Comparison of ENCODE assay signal across 2 cellular contexts in genomic region chr14:49767473-49768300, GRCh38.
TF ChIP-seq lines count a peak whose summit lies in the region.

KLHDC2 (plus strand) TSS chr14:49768153; CDS start chr14:49768469, 316 bp downstream.

TF ChIP-seq in A549, 52 proteins besides CTCF, POLR2A, EP300 and RAD21 (continued from another document and continues in another):
- TF ChIP-seq PHF8 (IDR thresholded peaks at IDR 0.05; ENCODE audit: borderline replicate concordance, low read depth), result peak; percentile 60; the same call in 1 of the 2 replicates
- no peak for TF ChIP-seq KDM5A (IDR thresholded peaks at IDR 0.05)
- 0 out of 2 replicates have a peak, but pooled peaks have one; percentile 5 for TF ChIP-seq REST (IDR thresholded peaks at IDR 0.05)
- TF ChIP-seq ELK1 (IDR thresholded peaks at IDR 0.05; ENCODE audit: low read depth, low read length), result no peak
- no peak for TF ChIP-seq MYC (IDR thresholded peaks at IDR 0.05; ENCODE audit: borderline replicate concordance, low read length)
- TF ChIP-seq USF2 (IDR thresholded peaks at IDR 0.05), result peak; percentile 38; the same call in 1 of the 2 replicates
- TF ChIP-seq NPAS2 (CRISPR knock-in tag; IDR thresholded peaks at IDR 0.05; ENCODE audit: borderline replicate concordance), result peak; percentile 9; the same call in 1 of the 2 replicates
- no peak for TF ChIP-seq EHMT2 (IDR thresholded peaks at IDR 0.05; ENCODE audit: low read depth)
- TF ChIP-seq ATOH8 (CRISPR knock-in tag; IDR thresholded peaks at IDR 0.05; ENCODE audit: low read depth), result peak; percentile 59; the same call in 1 of the 2 replicates
- TF ChIP-seq HMGXB4 (CRISPR knock-in tag; IDR thresholded peaks at IDR 0.05; ENCODE audit: borderline replicate concordance), result peak; percentile 35; the same call in 1 of the 2 replicates
- TF ChIP-seq BCL3 (IDR thresholded peaks at IDR 0.05), result peak; percentile 60; the same call in 1 of the 3 replicates
- TF ChIP-seq MAX (IDR thresholded peaks at IDR 0.05), result peak; percentile 78
- no peak for TF ChIP-seq NR3C1 (IDR thresholded peaks at IDR 0.05)
- no peak for TF ChIP-seq FOSL2 (IDR thresholded peaks at IDR 0.05)
- TF ChIP-seq FOSL2 (CRISPR knock-in tag; IDR thresholded peaks at IDR 0.05), result no peak
- TF ChIP-seq E2F6 (IDR thresholded peaks at IDR 0.05; ENCODE audit: borderline replicate concordance, low read depth), result peak; percentile 67; the same call in 1 of the 2 replicates

TF ChIP-seq in K562, 482 proteins besides CTCF, POLR2A, EP300 and RAD21 (continued from another document and continues in another):
- TF ChIP-seq ZMIZ1 (IDR thresholded peaks at IDR 0.05; ENCODE audit: low read depth in 2 of 2, low read length in 2 of 2) (peak in 1 of 2 experiments; percentile 24; a peak in 1 of 4 replicates), KDM5B (IDR thresholded peaks at IDR 0.05; ENCODE audit: insufficient replicate concordance, low read depth, low read length) (peak; percentile 64), CXXC5 (CRISPR knock-in tag; IDR thresholded peaks at IDR 0.05) (peak; percentile 84), CBX1 (IDR thresholded peaks at IDR 0.05; ENCODE audit: low read depth) (no peak; the same call in 1 of the 2 replicates), GMEB1 (CRISPR knock-in tag; IDR thresholded peaks at IDR 0.05) (peak; percentile 77), ZNF592 (IDR thresholded peaks at IDR 0.05) (peak; percentile 69; the same call in 1 of the 2 replicates), TFAP4 (CRISPR knock-in tag; IDR thresholded peaks at IDR 0.05; ENCODE audit: borderline replicate concordance) (peak; percentile 69; the same call in 1 of the 2 replicates), PML (IDR thresholded peaks at IDR 0.05; ENCODE audit: low read length) (peak; percentile 30; the same call in 1 of the 2 replicates), NFE2 (IDR thresholded peaks at IDR 0.05; ENCODE audit: low read depth) (0 out of 2 replicates have a peak, but pooled peaks have one; percentile 1), ILK (tag; IDR thresholded peaks at IDR 0.05; ENCODE audit: borderline replicate concordance, low read depth) (no peak), ZNF639 (CRISPR knock-in tag; conservative IDR thresholded peaks at IDR 0.05 in 1 of 2, IDR thresholded peaks at IDR 0.05 in 1 of 2) (peak in 1 of 2 experiments; percentile 57; a peak in 1 of 4 replicates), SMAD4 (CRISPR knock-in tag; conservative IDR thresholded peaks at IDR 0.05) (peak; percentile 74), TAF9B (IDR thresholded peaks at IDR 0.05; ENCODE audit: partially characterized antibody) (no peak), HCFC1 (IDR thresholded peaks at IDR 0.05; ENCODE audit: low read depth, low read length) (peak; percentile 73), ZBTB7A (IDR thresholded peaks at IDR 0.05; ENCODE audit: borderline replicate concordance, control insufficient read depth, low read depth, low read length) (no peak; the same call in 1 of the 2 replicates), ZNF133 (CRISPR knock-in tag; IDR thresholded peaks at IDR 0.05) (no peak), RUNX1 (IDR thresholded peaks at IDR 0.05; ENCODE audit: low read depth) (no peak), ZNF263 (CRISPR knock-in tag; IDR thresholded peaks at IDR 0.05; ENCODE audit: borderline replicate concordance) (peak; percentile 19; the same call in 1 of the 2 replicates), SNIP1 (IDR thresholded peaks at IDR 0.05; ENCODE audit: low read depth) (no peak), FUS (optimal IDR thresholded peaks at IDR 0.05; ENCODE audit: low read depth, low read length) (peak; percentile 30), E4F1 (CRISPR knock-in tag; IDR thresholded peaks at IDR 0.05; ENCODE audit: borderline replicate concordance) (no peak), THAP12 (CRISPR knock-in tag; IDR thresholded peaks at IDR 0.05) (peak; percentile 98), SPI1 (IDR thresholded peaks at IDR 0.05; ENCODE audit: borderline replicate concordance, low read depth, low read length) (no peak), KLF1 (tag; IDR thresholded peaks at IDR 0.05) (0 out of 2 replicates have a peak, but pooled peaks have one; percentile 13), RB1 (IDR thresholded peaks at IDR 0.05; ENCODE audit: low read depth) (peak; percentile 85), HLTF (IDR thresholded peaks at IDR 0.05) (no peak), ZNF212 (CRISPR knock-in tag; IDR thresholded peaks at IDR 0.05) (no peak), ZBTB11 (CRISPR knock-in tag; IDR thresholded peaks at IDR 0.05) (peak; percentile 59 to 89 (median 61); a peak in 3 of 6 replicates), ZNF41 (CRISPR knock-in tag; conservative IDR thresholded peaks at IDR 0.05) (no peak), EP400 (IDR thresholded peaks at IDR 0.05) (peak; percentile 34)
